Comparison of ENCODE assay signal across 8 cellular contexts in genomic region chr16:31333686-31334649, GRCh38. TPM values are rescaled to one million over a fixed set of nuclear protein-coding genes. Genes with fewer than 3 reads are reported as not detected.
DNase-seq lines count a peak whose midpoint lies in the region; ATAC-seq and TF ChIP-seq lines count a peak whose summit lies in the region.

No MANE protein-coding gene starts in this region.

- H3K4me1 Mint-ChIP-seq in CD8-positive, alpha-beta memory T cell, result peaks cover 34 to 54% (median 40%) of the 10 kb centered on the region in 3 donors
- H3K4me1 Mint-ChIP-seq in activated naive CD4-positive, alpha-beta T cell treated with anti-CD3 and anti-CD28 coated beads, Interleukin-2, amount 50 U/mL, for 24 hours, result peaks cover 46% of the 10 kb centered on the region

- H3K4me1 ChIP-seq in CD8-positive, alpha-beta memory T cell (ENCODE audit: insufficient read depth, low read length), result peaks cover 14% of the 10 kb centered on the region

- no peaks in the 10 kb centered on the region for H3K9me3 Mint-ChIP-seq in CD8-positive, alpha-beta memory T cell
- H3K9me3 Mint-ChIP-seq in activated naive CD4-positive, alpha-beta T cell treated with anti-CD3 and anti-CD28 coated beads, Interleukin-2, amount 50 U/mL, for 24 hours, result no peaks in the 10 kb centered on the region

- H3K4me3 Mint-ChIP-seq in CD8-positive, alpha-beta memory T cell, result peak overlapping the region in 1 of 7 donors; percentile 29
- no peak overlapping the region for H3K4me3 Mint-ChIP-seq in activated naive CD4-positive, alpha-beta T cell treated with anti-CD3 and anti-CD28 coated beads, Interleukin-2, amount 50 U/mL, for 24 hours

- H3K27me3 ChIP-seq in CD8-positive, alpha-beta memory T cell (ENCODE audit: insufficient read depth, low read length, poor library complexity, severe bottlenecking), result no peaks in the 10 kb centered on the region

- intact Hi-C loops in head of caudate nucleus (cut with DNase I), result no loop called here

- peaks cover 2 to 9% of the 10 kb centered on the region in 2 donors for H3K27me3 Mint-ChIP-seq in CD8-positive, alpha-beta memory T cell
- H3K27me3 Mint-ChIP-seq in activated naive CD4-positive, alpha-beta T cell treated with anti-CD3 and anti-CD28 coated beads, Interleukin-2, amount 50 U/mL, for 24 hours, result peaks cover 3% of the 10 kb centered on the region

- CTCF ChIA-PET in CD8-positive, alpha-beta memory T cell (lab: Charles Lee), result interaction anchor here (0.6 to 1.4 kb wide), 5 partner anchors 134 to 351 kb away, joined by 3 to 6 read pairs (median 4); no protein-coding TSS in a partner anchor

- no peak for TF ChIP-seq POLR2A in GM18505 (IDR thresholded peaks at IDR 0.05; ENCODE audit: borderline replicate concordance, extremely low read depth, insufficient read depth, insufficient read length)

- peak in 3 of 5 donors; percentile 19 to 61 (median 33) for DNase-seq in CD8-positive, alpha-beta memory T cell
- peak; percentile 45 for DNase-seq in MV-4-11 (lab: John Stamatoyannopoulos, UW)
- DNase-seq in left lobe of liver (ENCODE audit: low spot score), result peak; percentile 40
- DNase-seq in head of caudate nucleus, result no peak
- DNase-seq in foreskin melanocyte, result no peak

- ATAC-seq in GM18505 (IDR thresholded peaks at IDR 0.05; ENCODE audit: unreplicated experiment) (peak; percentile 84), left lobe of liver (peak; percentile 62), GM19395 (IDR thresholded peaks at IDR 0.05; ENCODE audit: unreplicated experiment) (no peak)

- H3K36me3 Mint-ChIP-seq in CD8-positive, alpha-beta memory T cell, result peaks cover 0 to 1% (median 1%) of the 10 kb centered on the region in 3 donors
- peaks cover 3% of the 10 kb centered on the region for H3K36me3 Mint-ChIP-seq in activated naive CD4-positive, alpha-beta T cell treated with anti-CD3 and anti-CD28 coated beads, Interleukin-2, amount 50 U/mL, for 24 hours

- POLR2A ChIA-PET in CD8-positive, alpha-beta memory T cell (lab: Charles Lee), result no interaction called here

- no peak overlapping the region for H3K4me3 ChIP-seq in CD8-positive, alpha-beta memory T cell (ENCODE audit: low read length)

- H3K27ac ChIP-seq in CD8-positive, alpha-beta memory T cell (ENCODE audit: low read depth, low read length), result no peak overlapping the region

- peak overlapping the region in 4 of 8 donors; percentile 7 to 63 (median 34) for H3K27ac Mint-ChIP-seq in CD8-positive, alpha-beta memory T cell
- H3K27ac Mint-ChIP-seq in activated naive CD4-positive, alpha-beta T cell treated with anti-CD3 and anti-CD28 coated beads, Interleukin-2, amount 50 U/mL, for 24 hours, result peak overlapping the region; percentile 46

- no peaks in the 10 kb centered on the region for H3K9me3 ChIP-seq in CD8-positive, alpha-beta memory T cell (ENCODE audit: low read length)

- no peaks in the 10 kb centered on the region for H3K36me3 ChIP-seq in CD8-positive, alpha-beta memory T cell (ENCODE audit: insufficient read depth, low read length)

RNA-seq across cellular contexts. Expression of gene ITGAX, which starts 21.0 kb away (rescaled TPM):
- total RNA-seq in CD8-positive, alpha-beta memory T cell, result 1 to 10 TPM; 2.1 to 2.7 TPM
- polyA plus RNA-seq in CD8-positive, alpha-beta memory T cell, result 0.46 TPM
- 1.8 TPM for total RNA-seq in left lobe of liver

RNA-seq across cellular contexts. Expression of gene ITGAD, which starts 59.2 kb away (rescaled TPM):
- total RNA-seq in CD8-positive, alpha-beta memory T cell, result not detected
- 0.12 TPM for polyA plus RNA-seq in CD8-positive, alpha-beta memory T cell
- total RNA-seq in left lobe of liver, result 0.70 TPM

Comparison
In these comparisons a context has a peak if more than half of its experiments do, and no peak if none do; other contexts are left out.
1. DNase-seq: peak in CD8-positive, alpha-beta memory T cell (3 of 5), MV-4-11 (single experiment) and left lobe of liver (single experiment); none in head of caudate nucleus (0 of 42) and foreskin melanocyte (single experiment).